26 cellular contexts compared by ENCODE assay signal in the genomic region with DNA sequence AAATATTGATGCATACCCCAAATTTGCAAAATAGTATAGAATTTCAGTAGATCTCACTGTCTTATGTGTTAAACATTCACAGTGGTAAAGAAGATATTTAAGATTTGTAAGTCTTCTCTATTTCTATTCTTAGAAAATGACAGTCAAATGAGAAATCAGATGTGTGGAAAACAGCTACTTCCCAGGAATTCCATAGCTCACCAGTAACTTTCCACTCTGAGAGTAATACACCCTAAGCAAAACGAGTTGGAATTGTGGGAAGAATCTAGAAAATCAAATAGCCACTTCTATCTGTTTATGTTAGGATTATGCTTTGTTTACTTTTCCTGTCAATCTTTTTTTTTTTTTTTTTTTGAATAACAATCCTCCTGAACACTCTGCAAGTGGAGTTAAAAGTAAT.
"Had no signal": no experiment of that assay in that cellular context is flagged by ENCODE, and none has a peak within 500 bp of the region (broad histone marks: within the 10 kb centered on the region; RNA-seq: fewer than 3 reads in every experiment).

No MANE protein-coding gene starts in this region.

- H3K36me3 Mint-ChIP-seq: neural progenitor cell had no signal

- H3K27me3 Mint-ChIP-seq: stimulated activated naive B cell treated with anti-CD40 and anti-IgM and Interleukin-4, amounts not matched to agents 10 μg/mL and 1 μg/mL and 100 μg/mL, for 72 hours; stimulated activated naive CD8-positive, alpha-beta T cell treated with anti-CD3 and anti-CD28 coated beads, Interleukin-15, Interleukin-2, amounts not matched to agents 100 ng/mL and 50 ng/mL, for 24 hours had no signal

- H3K4me3 ChIP-seq: dorsolateral prefrontal cortex, gastroesophageal sphincter, heart left ventricle, hepatocyte, left lung, neural progenitor cell, prostate gland, right atrium auricular region, spleen, thoracic aorta, tibial nerve, upper lobe of left lung, uterus had no signal

- H3K27ac Mint-ChIP-seq: naive thymus-derived CD4-positive, alpha-beta T cell; nephron; neural progenitor cell; stimulated activated naive B cell treated with anti-CD40 and anti-IgM and Interleukin-4, amounts not matched to agents 10 μg/mL and 1 μg/mL and 100 μg/mL, for 72 hours; stimulated activated naive CD8-positive, alpha-beta T cell treated with anti-CD3 and anti-CD28 coated beads, Interleukin-15, Interleukin-2, amounts not matched to agents 100 ng/mL and 50 ng/mL, for 24 hours had no signal

- H3K9me3 Mint-ChIP-seq: nephron; neural progenitor cell; stimulated activated naive B cell treated with anti-CD40 and anti-IgM and Interleukin-4, amounts not matched to agents 10 μg/mL and 1 μg/mL and 100 μg/mL, for 72 hours; stimulated activated naive CD8-positive, alpha-beta T cell treated with anti-CD3 and anti-CD28 coated beads, Interleukin-15, Interleukin-2, amounts not matched to agents 100 ng/mL and 50 ng/mL, for 24 hours had no signal

- H3K4me3 Mint-ChIP-seq: naive thymus-derived CD4-positive, alpha-beta T cell; nephron; neural progenitor cell; stimulated activated naive B cell treated with anti-CD40 and anti-IgM and Interleukin-4, amounts not matched to agents 10 μg/mL and 1 μg/mL and 100 μg/mL, for 72 hours; stimulated activated naive CD8-positive, alpha-beta T cell treated with anti-CD3 and anti-CD28 coated beads, Interleukin-15, Interleukin-2, amounts not matched to agents 100 ng/mL and 50 ng/mL, for 24 hours had no signal

- ATAC-seq: esophagus mucosa; foreskin keratinocyte; gastroesophageal sphincter; left cardiac atrium; left lung; naive thymus-derived CD4-positive, alpha-beta T cell; sciatic nerve; stimulated activated naive B cell treated with anti-CD40 and anti-IgM and Interleukin-4, amounts not matched to agents 10 μg/mL and 1 μg/mL and 100 μg/mL, for 72 hours had no signal

- DNase-seq: cortex of kidney; dorsolateral prefrontal cortex; effector CD4-positive, alpha-beta T cell; foreskin keratinocyte; heart left ventricle; left cardiac atrium; left lung; mesendoderm; midbrain; naive thymus-derived CD4-positive, alpha-beta T cell; spleen; stimulated activated CD4-positive, alpha-beta T cell treated with anti-CD3 and anti-CD28 coated beads, Interleukin-2, amount 100 ng/mL, for 48 hours; stimulated activated naive B cell treated with anti-CD40 and anti-IgM and Interleukin-4, amounts not matched to agents 10 μg/mL and 1 μg/mL and 100 μg/mL, for 72 hours; upper lobe of left lung; uterus had no signal
